Comparison of ENCODE assay signal across 15 cellular contexts in the genomic region with DNA sequence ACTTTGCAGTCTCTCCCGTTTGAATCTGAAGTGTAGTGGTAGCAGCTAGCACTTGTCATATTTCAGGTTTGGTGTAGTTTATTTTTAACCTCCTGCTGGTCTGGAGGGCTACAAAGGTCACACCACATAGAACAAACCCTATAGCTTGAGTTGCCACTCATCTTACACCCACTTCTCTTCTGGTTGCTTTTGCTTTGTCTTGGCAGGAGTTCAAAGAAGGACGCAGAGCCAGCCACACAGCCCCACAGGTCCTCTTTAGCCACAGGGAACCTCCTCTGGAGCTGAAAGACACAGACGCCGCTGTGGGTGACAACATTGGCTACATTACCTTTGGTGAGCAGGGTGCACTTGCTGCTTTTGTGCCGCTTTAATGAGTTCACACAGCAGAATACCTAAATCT. TPM values are rescaled to one million over a fixed set of nuclear protein-coding genes. Genes with fewer than 3 reads are reported as not detected.
DNase-seq lines count a peak whose midpoint lies in the region; ATAC-seq and TF ChIP-seq lines count a peak whose summit lies in the region.
"Had no signal": no experiment of that assay in that cellular context is flagged by ENCODE, and none has a peak within 500 bp of the region (broad histone marks: within the 10 kb centered on the region; RNA-seq: fewer than 3 reads in every experiment).

No MANE protein-coding gene starts in this region.

- intact Hi-C loops in activated CD4-positive, alpha-beta T cell treated with anti-CD3 and anti-CD28 coated beads, Interleukin-2, amount 10 ng/mL, durations not matched to agents 24 days and 14 days (cut with micrococcal nuclease), result no loop called here
- intact Hi-C loops in natural killer cell (cut with micrococcal nuclease), result no loop called here

- H3K4me3 Mint-ChIP-seq in activated CD4-positive, alpha-beta T cell treated with anti-CD3 and anti-CD28 coated beads, Interleukin-2, amount 10 ng/mL, durations not matched to agents 24 days and 14 days, result no peak overlapping the region
- H3K4me3 Mint-ChIP-seq in chondrocyte (ENCODE audit: unreplicated experiment), result no peak overlapping the region
- no peak overlapping the region for H3K4me3 Mint-ChIP-seq in natural killer cell
- H3K4me3 Mint-ChIP-seq: T-helper 1 cell treated with Interleukin-12 subunit alpha and Interleukin-12 subunit beta and Interleukin-4 antibody, amounts not matched to agents 30 μg/mL and 1 μg/mL, for 36 hours had no signal

- ATAC-seq in natural killer cell (peak in 1 of 3 donors; percentile 19), HG02884 (IDR thresholded peaks at IDR 0.05; ENCODE audit: unreplicated experiment) (no peak)

- peaks cover 19% of the 10 kb centered on the region for H3K4me1 Mint-ChIP-seq in activated CD4-positive, alpha-beta T cell treated with anti-CD3 and anti-CD28 coated beads, Interleukin-2, amount 10 ng/mL, durations not matched to agents 24 days and 14 days
- H3K4me1 Mint-ChIP-seq in chondrocyte (ENCODE audit: low read depth), result peaks cover 13% of the 10 kb centered on the region
- H3K4me1 Mint-ChIP-seq in natural killer cell, result peaks cover 35 to 37% of the 10 kb centered on the region in 2 donors

- H3K27ac Mint-ChIP-seq in activated CD4-positive, alpha-beta T cell treated with anti-CD3 and anti-CD28 coated beads, Interleukin-2, amount 10 ng/mL, durations not matched to agents 24 days and 14 days, result peak overlapping the region; percentile 70
- H3K27ac Mint-ChIP-seq in chondrocyte (ENCODE audit: unreplicated experiment) (peak overlapping the region; percentile 19), natural killer cell (peak overlapping the region; percentile 71 to 74)

- POLR2A ChIA-PET in GM10248 (lab: Yijun Ruan, JAX), result interaction anchor here (0.6 kb wide), 1 partner anchor 205 kb away, joined by 3 read pairs; no protein-coding TSS in a partner anchor

- CTCF ChIA-PET in GM10248 (lab: Yijun Ruan, JAX), result interaction anchor here (0.9 to 6.8 kb wide), 6 partner anchors 10 to 60 kb away, joined by 3 to 39 read pairs (median 6); no protein-coding TSS in a partner anchor

- H3K27me3 Mint-ChIP-seq in activated CD4-positive, alpha-beta T cell treated with anti-CD3 and anti-CD28 coated beads, Interleukin-2, amount 10 ng/mL, durations not matched to agents 24 days and 14 days, result no peaks in the 10 kb centered on the region
- H3K27me3 Mint-ChIP-seq in chondrocyte (ENCODE audit: low read depth), result no peaks in the 10 kb centered on the region
- H3K27me3 Mint-ChIP-seq in natural killer cell (ENCODE audit: low read depth in 2 of 2), result no peaks in the 10 kb centered on the region

- DNase-seq in activated CD4-positive, alpha-beta T cell treated with anti-CD3 and anti-CD28 coated beads, Interleukin-2, amount 10 ng/mL, durations not matched to agents 24 days and 14 days, result no peak
- DNase-seq in activated CD4-positive, alpha-beta T cell treated with anti-CD3 and anti-CD28 coated beads, Interleukin-2, amount 50 U/mL, for 48 hours, result no peak
- DNase-seq in NCI-H2107 (lab: John Stamatoyannopoulos, UW) (peak; percentile 39), chondrocyte (ENCODE audit: low spot score) (no peak), natural killer cell (no peak), GM10248 (ENCODE audit: extremely low spot score) (no peak), SIG-M5 (lab: John Stamatoyannopoulos, UW) (no peak)
- DNase-seq: activated CD4-positive, alpha-beta T cell treated with anti-CD3 and anti-CD28 coated beads for 1 hour; effector CD8-positive, alpha-beta T cell; GDM1; H7; NCI-H2081; posterior cingulate gyrus had no signal

- peaks cover 79% of the 10 kb centered on the region for H3K36me3 Mint-ChIP-seq in activated CD4-positive, alpha-beta T cell treated with anti-CD3 and anti-CD28 coated beads, Interleukin-2, amount 10 ng/mL, durations not matched to agents 24 days and 14 days (ENCODE audit: low read depth)
- H3K36me3 Mint-ChIP-seq in chondrocyte (ENCODE audit: low read depth), result peaks cover 54% of the 10 kb centered on the region
- H3K36me3 Mint-ChIP-seq in natural killer cell, result peaks cover 19% of the 10 kb centered on the region

- TF ChIP-seq CTCF in chondrocyte (IDR thresholded peaks at IDR 0.05), result no peak
- no peak for TF ChIP-seq CTCF in natural killer cell (IDR thresholded peaks at IDR 0.05)
- no peak for TF ChIP-seq CTCF in GM10248 (IDR thresholded peaks at IDR 0.05; ENCODE audit: control extremely low read depth, extremely low read depth, low read depth, missing control alignments)

- H3K9me3 Mint-ChIP-seq in activated CD4-positive, alpha-beta T cell treated with anti-CD3 and anti-CD28 coated beads, Interleukin-2, amount 10 ng/mL, durations not matched to agents 24 days and 14 days, result no peaks in the 10 kb centered on the region
- H3K9me3 Mint-ChIP-seq in chondrocyte (ENCODE audit: low read depth) (no peaks in the 10 kb centered on the region), natural killer cell (no peaks in the 10 kb centered on the region)
- H3K9me3 Mint-ChIP-seq: T-helper 1 cell treated with Interleukin-12 subunit alpha and Interleukin-12 subunit beta and Interleukin-4 antibody, amounts not matched to agents 30 μg/mL and 1 μg/mL, for 36 hours had no signal

RNA-seq across cellular contexts. Expression of gene GPBAR1, which starts 15.6 kb away (rescaled TPM):
- total RNA-seq in activated CD4-positive, alpha-beta T cell treated with anti-CD3 and anti-CD28 coated beads, Interleukin-2, amount 10 ng/mL, durations not matched to agents 24 days and 14 days, result 0.40 and 0.68 TPM in 2 replicates
- total RNA-seq in chondrocyte (0.10 to 0.26 TPM (median 0.22 TPM) in 3 replicates), natural killer cell (1 to 10 TPM; 1.4 to 3.3 (median 2.6) TPM)
- total RNA-seq: H7 had no signal

RNA-seq across cellular contexts. Expression of gene AAMP, which starts 24.7 kb away (rescaled TPM):
- 85.3 and 89.0 TPM in 2 replicates for total RNA-seq in activated CD4-positive, alpha-beta T cell treated with anti-CD3 and anti-CD28 coated beads, Interleukin-2, amount 10 ng/mL, durations not matched to agents 24 days and 14 days
- total RNA-seq in chondrocyte (39.6 to 42.6 TPM (median 42.4 TPM) in 3 replicates), natural killer cell (10 to 100 TPM; 52.5 to 61.6 (median 60.0) TPM)

RNA-seq across cellular contexts. Expression of gene PNKD, which starts 25.1 kb away (rescaled TPM):
- total RNA-seq in activated CD4-positive, alpha-beta T cell treated with anti-CD3 and anti-CD28 coated beads, Interleukin-2, amount 10 ng/mL, durations not matched to agents 24 days and 14 days, result 15.0 and 21.5 TPM in 2 replicates
- total RNA-seq in chondrocyte (28.9 to 49.9 TPM (median 31.3 TPM) in 3 replicates), natural killer cell (10 to 100 TPM; 18.8 to 21.3 (median 18.9) TPM)

RNA-seq across cellular contexts. Expression of gene ARPC2, which starts 28.2 kb away (rescaled TPM):
- 515 and 516 TPM in 2 replicates for total RNA-seq in activated CD4-positive, alpha-beta T cell treated with anti-CD3 and anti-CD28 coated beads, Interleukin-2, amount 10 ng/mL, durations not matched to agents 24 days and 14 days
- total RNA-seq in chondrocyte, result 292 to 424 TPM (median 417 TPM) in 3 replicates
- total RNA-seq in natural killer cell, result 100 to 1,000 TPM; 824 to 880 (median 830) TPM

RNA-seq across cellular contexts. Expression of gene TMBIM1, which starts 47.1 kb away (rescaled TPM):
- 62.6 and 63.1 TPM in 2 replicates for total RNA-seq in activated CD4-positive, alpha-beta T cell treated with anti-CD3 and anti-CD28 coated beads, Interleukin-2, amount 10 ng/mL, durations not matched to agents 24 days and 14 days
- total RNA-seq in chondrocyte (69.6 to 100 TPM (median 96.1 TPM) in 3 replicates), natural killer cell (100 to 1,000 TPM in 1 of 3 donors, 10 to 100 TPM in 2; 84.9 to 107 (median 95.1) TPM)

Comparison
In these comparisons a context has a peak if more than half of its experiments do, and no peak if none do; other contexts are left out.
1. H3K27ac Mint-ChIP-seq: peak in every context shown above with its lines; median percentile 72 in natural killer cell; 70 in activated CD4-positive, alpha-beta T cell treated with anti-CD3 and anti-CD28 coated beads, Interleukin-2, amount 10 ng/mL, durations not matched to agents 24 days and 14 days; 19 in chondrocyte.